Comparison of ENCODE assay signal across 19 cellular contexts in genomic region chr22:47994045-47994444, GRCh38.
A peak's percentile ranks its signal among the peaks of the same experiment; 100 is the strongest.
DNase-seq lines count a peak whose midpoint lies in the region; ATAC-seq and TF ChIP-seq lines count a peak whose summit lies in the region.
"Had no signal": no experiment of that assay in that cellular context is flagged by ENCODE, and none has a peak within 500 bp of the region (broad histone marks: within the 10 kb centered on the region; RNA-seq: fewer than 3 reads in every experiment).

No MANE protein-coding gene starts in this region.

- H3K27ac ChIP-seq in OCI-LY1 (ENCODE audit: low read depth, low read length, poor library complexity, severe bottlenecking): peak overlapping the region; percentile 99
- H3K27ac ChIP-seq in endodermal cell (ENCODE audit: low read depth, low read length): no peak overlapping the region
- H3K27ac ChIP-seq: 22Rv1; A549; BLaER1 treated with 17β-estradiol and CSF1 and Interleukin-3, amounts not matched to agents 10 nM and 100 nM; C4-2B had no signal

- H3K4me1 Mint-ChIP-seq in activated CD4-positive, alpha-beta T cell treated with anti-CD3 and anti-CD28 coated beads, Interleukin-2, amount 10 ng/mL, durations not matched to agents 24 days and 14 days: no peaks in the 10 kb centered on the region
- no peaks in the 10 kb centered on the region for H3K4me1 Mint-ChIP-seq in activated CD4-positive, alpha-beta T cell treated with anti-CD3 and anti-CD28 coated beads for 36 hours
- H3K4me1 Mint-ChIP-seq in endodermal cell (peaks cover 12% of the 10 kb centered on the region), type B pancreatic cell (ENCODE audit: unreplicated experiment) (no peaks in the 10 kb centered on the region)

- POLR2A ChIA-PET in activated CD4-positive, alpha-beta T cell treated with anti-CD3 and anti-CD28 coated beads for 36 hours (lab: Charles Lee): no interaction called here

- no peaks in the 10 kb centered on the region for H4K20me1 ChIP-seq in OCI-LY1 (ENCODE audit: insufficient read depth, low read length)
- H4K20me1 ChIP-seq: BLaER1 treated with 17β-estradiol and CSF1 and Interleukin-3, amounts not matched to agents 10 nM and 100 nM had no signal

- intact Hi-C loops in activated CD4-positive, alpha-beta T cell treated with anti-CD3 and anti-CD28 coated beads, Interleukin-2, amount 10 ng/mL, durations not matched to agents 24 days and 14 days (cut with micrococcal nuclease): no loop called here
- intact Hi-C loops in activated CD4-positive, alpha-beta T cell treated with anti-CD3 and anti-CD28 coated beads for 36 hours (cut with DNase I, micrococcal nuclease): no loop called here

- no peaks in the 10 kb centered on the region for H3K27me3 Mint-ChIP-seq in activated CD4-positive, alpha-beta T cell treated with anti-CD3 and anti-CD28 coated beads, Interleukin-2, amount 10 ng/mL, durations not matched to agents 24 days and 14 days
- H3K27me3 Mint-ChIP-seq in activated CD4-positive, alpha-beta T cell treated with anti-CD3 and anti-CD28 coated beads for 36 hours: peaks cover 1% of the 10 kb centered on the region
- H3K27me3 Mint-ChIP-seq in endodermal cell (ENCODE audit: insufficient read depth) (no peaks in the 10 kb centered on the region), type B pancreatic cell (no peaks in the 10 kb centered on the region)

- H3K4me2 ChIP-seq in OCI-LY1 (ENCODE audit: low read length): no peak overlapping the region
- H3K4me2 ChIP-seq: A549; BLaER1 treated with 17β-estradiol and CSF1 and Interleukin-3, amounts not matched to agents 10 nM and 100 nM had no signal

- no peak for ATAC-seq in activated CD4-positive, alpha-beta T cell treated with anti-CD3 and anti-CD28 coated beads for 36 hours
- ATAC-seq in HG02884 (IDR thresholded peaks at IDR 0.05; ENCODE audit: unreplicated experiment): no peak
- ATAC-seq: A549; CD8-positive, alpha-beta T cell had no signal

- H3K27ac Mint-ChIP-seq in activated CD4-positive, alpha-beta T cell treated with anti-CD3 and anti-CD28 coated beads, Interleukin-2, amount 10 ng/mL, durations not matched to agents 24 days and 14 days: no peak overlapping the region
- no peak overlapping the region for H3K27ac Mint-ChIP-seq in activated CD4-positive, alpha-beta T cell treated with anti-CD3 and anti-CD28 coated beads for 36 hours
- H3K27ac Mint-ChIP-seq in endodermal cell (peak overlapping the region; percentile 6), type B pancreatic cell (no peak overlapping the region)
- H3K27ac Mint-ChIP-seq: CD4-positive, alpha-beta T cell; CD8-positive, alpha-beta T cell had no signal

- H3K27me3 ChIP-seq in OCI-LY1 (ENCODE audit: insufficient read depth, low read length): no peaks in the 10 kb centered on the region
- no peaks in the 10 kb centered on the region for H3K27me3 ChIP-seq in endodermal cell (ENCODE audit: control insufficient read depth, insufficient read depth, low read length, poor library complexity, severe bottlenecking)
- H3K27me3 ChIP-seq: BLaER1 treated with 17β-estradiol and CSF1 and Interleukin-3, amounts not matched to agents 10 nM and 100 nM had no signal

- no peak overlapping the region for H3K4me3 Mint-ChIP-seq in activated CD4-positive, alpha-beta T cell treated with anti-CD3 and anti-CD28 coated beads, Interleukin-2, amount 10 ng/mL, durations not matched to agents 24 days and 14 days
- H3K4me3 Mint-ChIP-seq in activated CD4-positive, alpha-beta T cell treated with anti-CD3 and anti-CD28 coated beads for 36 hours: no peak overlapping the region
- no peak overlapping the region for H3K4me3 Mint-ChIP-seq in endodermal cell
- no peak overlapping the region for H3K4me3 Mint-ChIP-seq in type B pancreatic cell
- H3K4me3 Mint-ChIP-seq: B cell; CD4-positive, alpha-beta T cell; CD8-positive, alpha-beta T cell had no signal

- no peak overlapping the region for H2AFZ ChIP-seq in OCI-LY1 (ENCODE audit: low read length)

- no peak overlapping the region for H3K4me3 ChIP-seq in OCI-LY1 (ENCODE audit: low read depth, low read length, poor library complexity, severe bottlenecking)
- H3K4me3 ChIP-seq in endodermal cell (ENCODE audit: low read length): no peak overlapping the region
- H3K4me3 ChIP-seq: A549; BLaER1 treated with 17β-estradiol and CSF1 and Interleukin-3, amounts not matched to agents 10 nM and 100 nM had no signal

- peaks cover 51% of the 10 kb centered on the region for H3K4me1 ChIP-seq in OCI-LY1 (ENCODE audit: insufficient read depth, low read length, severe bottlenecking)
- H3K4me1 ChIP-seq in endodermal cell (ENCODE audit: control insufficient read depth, insufficient read depth, low read length): no peaks in the 10 kb centered on the region
- H3K4me1 ChIP-seq: A549; BLaER1 treated with 17β-estradiol and CSF1 and Interleukin-3, amounts not matched to agents 10 nM and 100 nM had no signal

- CTCF ChIA-PET in activated CD4-positive, alpha-beta T cell treated with anti-CD3 and anti-CD28 coated beads for 36 hours (lab: Charles Lee): no interaction called here

- H3K36me3 Mint-ChIP-seq in activated CD4-positive, alpha-beta T cell treated with anti-CD3 and anti-CD28 coated beads, Interleukin-2, amount 10 ng/mL, durations not matched to agents 24 days and 14 days (ENCODE audit: low read depth): no peaks in the 10 kb centered on the region
- no peaks in the 10 kb centered on the region for H3K36me3 Mint-ChIP-seq in activated CD4-positive, alpha-beta T cell treated with anti-CD3 and anti-CD28 coated beads for 36 hours (ENCODE audit: low read depth)
- H3K36me3 Mint-ChIP-seq in endodermal cell (ENCODE audit: low read depth) (no peaks in the 10 kb centered on the region), type B pancreatic cell (no peaks in the 10 kb centered on the region)
- H3K36me3 Mint-ChIP-seq: CD8-positive, alpha-beta T cell had no signal

- H3K9me2 ChIP-seq in OCI-LY1 (ENCODE audit: low read depth, low read length): no peaks in the 10 kb centered on the region

- DNase-seq in activated CD4-positive, alpha-beta T cell treated with anti-CD3 and anti-CD28 coated beads, Interleukin-2, amount 10 ng/mL, durations not matched to agents 24 days and 14 days: peak; percentile 23
- DNase-seq in activated CD4-positive, alpha-beta T cell treated with anti-CD3 and anti-CD28 coated beads for 36 hours: no peak
- DNase-seq in endodermal cell (peak; percentile 51), type B pancreatic cell (ENCODE audit: extremely low spot score, unreplicated experiment) (peak; percentile 24), nucleus accumbens (lab: John Stamatoyannopoulos, UW) (no peak)
- DNase-seq: AML-193; Caco-2; Calu3; CD4-positive, alpha-beta T cell; CD8-positive, alpha-beta T cell; DMS79 treated with DMSO at 0.1 percent for 48 hours; GF-D8 had no signal

- no peaks in the 10 kb centered on the region for H3K9me3 Mint-ChIP-seq in activated CD4-positive, alpha-beta T cell treated with anti-CD3 and anti-CD28 coated beads, Interleukin-2, amount 10 ng/mL, durations not matched to agents 24 days and 14 days
- peaks cover 3% of the 10 kb centered on the region for H3K9me3 Mint-ChIP-seq in activated CD4-positive, alpha-beta T cell treated with anti-CD3 and anti-CD28 coated beads for 36 hours (ENCODE audit: low read depth)
- H3K9me3 Mint-ChIP-seq in endodermal cell (peaks cover 42% of the 10 kb centered on the region), type B pancreatic cell (no peaks in the 10 kb centered on the region)
- H3K9me3 Mint-ChIP-seq: CD4-positive, alpha-beta T cell; CD8-positive, alpha-beta T cell had no signal

- H3F3A ChIP-seq in OCI-LY1 (ENCODE audit: insufficient read depth, low read length): no peaks in the 10 kb centered on the region; the same call in none of the 2 replicates

- H3K9ac ChIP-seq in OCI-LY1 (ENCODE audit: low read length) (no peak overlapping the region), endodermal cell (ENCODE audit: extremely low read depth, low read length, poor library complexity, severe bottlenecking) (no peak overlapping the region)
- H3K9ac ChIP-seq: BLaER1 treated with 17β-estradiol and CSF1 and Interleukin-3, amounts not matched to agents 10 nM and 100 nM had no signal

- H3K36me3 ChIP-seq in OCI-LY1 (ENCODE audit: insufficient read depth, low read length) (no peaks in the 10 kb centered on the region; the same call in 1 of the 2 replicates), endodermal cell (ENCODE audit: control insufficient read depth, insufficient read depth, low read length) (no peaks in the 10 kb centered on the region)
- H3K36me3 ChIP-seq: BLaER1 treated with 17β-estradiol and CSF1 and Interleukin-3, amounts not matched to agents 10 nM and 100 nM had no signal

- 51% methylated on average over 3 of the region's 3 CpGs; no CpG with 5 or more reads in 1 of the 2 experiments for WGBS in endodermal cell (ENCODE audit: insufficient coverage in 1 of 2, insufficient read length in 1 of 2), 2 experiments

- H3K9me3 ChIP-seq in OCI-LY1 (ENCODE audit: low read length) (no peaks in the 10 kb centered on the region), endodermal cell (ENCODE audit: control insufficient read depth, low read length) (peaks cover 21% of the 10 kb centered on the region)

- no peaks in the 10 kb centered on the region for H3K79me2 ChIP-seq in OCI-LY1 (ENCODE audit: insufficient read depth, low read length)

- no peak for TF ChIP-seq CTCF in OCI-LY1 (IDR thresholded peaks at IDR 0.05; ENCODE audit: low read length)
- TF ChIP-seq CTCF in endodermal cell (conservative IDR thresholded peaks at IDR 0.05): no peak
- no peak for TF ChIP-seq CTCF in type B pancreatic cell (conservative IDR thresholded peaks at IDR 0.05)

Comparison
In these comparisons a context has a peak if more than half of its experiments do, and no peak if none do; other contexts are left out.
1. DNase-seq: peak in activated CD4-positive, alpha-beta T cell treated with anti-CD3 and anti-CD28 coated beads, Interleukin-2, amount 10 ng/mL, durations not matched to agents 24 days and 14 days (single experiment), endodermal cell (single experiment) and type B pancreatic cell (single experiment); none in activated CD4-positive, alpha-beta T cell treated with anti-CD3 and anti-CD28 coated beads for 36 hours (single experiment) and nucleus accumbens (0 of 56).